ENCODE assay signal across 1 cellular context in the genomic region with DNA sequence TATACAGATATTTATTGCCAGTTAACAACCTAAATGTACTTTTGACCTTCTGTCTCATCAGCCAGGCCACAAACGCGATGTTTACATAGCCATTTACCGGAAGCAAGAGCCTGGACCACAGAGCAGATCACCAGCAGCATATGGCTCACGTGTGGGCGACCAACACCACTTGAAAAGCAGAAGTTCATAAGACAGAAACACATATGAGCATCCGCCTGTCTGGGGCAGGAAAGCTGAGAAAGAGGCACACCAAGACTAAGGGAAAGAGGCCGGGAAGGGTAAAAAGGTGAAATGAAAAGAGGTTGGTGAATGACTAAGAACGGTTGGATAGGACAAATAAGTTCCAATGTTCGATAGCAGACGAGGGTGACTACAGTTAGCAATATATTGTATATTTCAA.
TF ChIP-seq lines count a peak whose summit lies in the region.

No MANE protein-coding gene starts in this region.

TF ChIP-seq in HepG2, 621 proteins besides CTCF, POLR2A, EP300 and RAD21 (continued from another document and continues in another):
- TF ChIP-seq, protein P1, sequence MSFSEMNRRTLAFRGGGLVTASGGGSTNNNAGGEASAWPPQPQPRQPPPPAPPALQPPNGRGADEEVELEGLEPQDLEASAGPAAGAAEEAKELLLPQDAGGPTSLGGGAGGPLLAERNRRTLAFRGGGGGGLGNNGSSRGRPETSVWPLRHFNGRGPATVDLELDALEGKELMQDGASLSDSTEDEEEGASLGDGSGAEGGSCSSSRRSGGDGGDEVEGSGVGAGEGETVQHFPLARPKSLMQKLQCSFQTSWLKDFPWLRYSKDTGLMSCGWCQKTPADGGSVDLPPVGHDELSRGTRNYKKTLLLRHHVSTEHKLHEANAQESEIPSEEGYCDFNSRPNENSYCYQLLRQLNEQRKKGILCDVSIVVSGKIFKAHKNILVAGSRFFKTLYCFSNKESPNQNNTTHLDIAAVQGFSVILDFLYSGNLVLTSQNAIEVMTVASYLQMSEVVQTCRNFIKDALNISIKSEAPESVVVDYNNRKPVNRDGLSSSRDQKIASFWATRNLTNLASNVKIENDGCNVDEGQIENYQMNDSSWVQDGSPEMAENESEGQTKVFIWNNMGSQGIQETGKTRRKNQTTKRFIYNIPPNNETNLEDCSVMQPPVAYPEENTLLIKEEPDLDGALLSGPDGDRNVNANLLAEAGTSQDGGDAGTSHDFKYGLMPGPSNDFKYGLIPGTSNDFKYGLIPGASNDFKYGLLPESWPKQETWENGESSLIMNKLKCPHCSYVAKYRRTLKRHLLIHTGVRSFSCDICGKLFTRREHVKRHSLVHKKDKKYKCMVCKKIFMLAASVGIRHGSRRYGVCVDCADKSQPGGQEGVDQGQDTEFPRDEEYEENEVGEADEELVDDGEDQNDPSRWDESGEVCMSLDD (CRISPR knock-in tag; IDR thresholded peaks at IDR 0.05; ENCODE audit: borderline replicate concordance), result no peak
- TF ChIP-seq NFE2L1 (CRISPR knock-in tag; IDR thresholded peaks at IDR 0.05; ENCODE audit: borderline replicate concordance), result no peak
- TF ChIP-seq ZNF7 (CRISPR knock-in tag; IDR thresholded peaks at IDR 0.05), result no peak
- peak; percentile 44; the same call in 1 of the 2 replicates for TF ChIP-seq ZNF205 (CRISPR knock-in tag; IDR thresholded peaks at IDR 0.05)
- TF ChIP-seq, protein P2, sequence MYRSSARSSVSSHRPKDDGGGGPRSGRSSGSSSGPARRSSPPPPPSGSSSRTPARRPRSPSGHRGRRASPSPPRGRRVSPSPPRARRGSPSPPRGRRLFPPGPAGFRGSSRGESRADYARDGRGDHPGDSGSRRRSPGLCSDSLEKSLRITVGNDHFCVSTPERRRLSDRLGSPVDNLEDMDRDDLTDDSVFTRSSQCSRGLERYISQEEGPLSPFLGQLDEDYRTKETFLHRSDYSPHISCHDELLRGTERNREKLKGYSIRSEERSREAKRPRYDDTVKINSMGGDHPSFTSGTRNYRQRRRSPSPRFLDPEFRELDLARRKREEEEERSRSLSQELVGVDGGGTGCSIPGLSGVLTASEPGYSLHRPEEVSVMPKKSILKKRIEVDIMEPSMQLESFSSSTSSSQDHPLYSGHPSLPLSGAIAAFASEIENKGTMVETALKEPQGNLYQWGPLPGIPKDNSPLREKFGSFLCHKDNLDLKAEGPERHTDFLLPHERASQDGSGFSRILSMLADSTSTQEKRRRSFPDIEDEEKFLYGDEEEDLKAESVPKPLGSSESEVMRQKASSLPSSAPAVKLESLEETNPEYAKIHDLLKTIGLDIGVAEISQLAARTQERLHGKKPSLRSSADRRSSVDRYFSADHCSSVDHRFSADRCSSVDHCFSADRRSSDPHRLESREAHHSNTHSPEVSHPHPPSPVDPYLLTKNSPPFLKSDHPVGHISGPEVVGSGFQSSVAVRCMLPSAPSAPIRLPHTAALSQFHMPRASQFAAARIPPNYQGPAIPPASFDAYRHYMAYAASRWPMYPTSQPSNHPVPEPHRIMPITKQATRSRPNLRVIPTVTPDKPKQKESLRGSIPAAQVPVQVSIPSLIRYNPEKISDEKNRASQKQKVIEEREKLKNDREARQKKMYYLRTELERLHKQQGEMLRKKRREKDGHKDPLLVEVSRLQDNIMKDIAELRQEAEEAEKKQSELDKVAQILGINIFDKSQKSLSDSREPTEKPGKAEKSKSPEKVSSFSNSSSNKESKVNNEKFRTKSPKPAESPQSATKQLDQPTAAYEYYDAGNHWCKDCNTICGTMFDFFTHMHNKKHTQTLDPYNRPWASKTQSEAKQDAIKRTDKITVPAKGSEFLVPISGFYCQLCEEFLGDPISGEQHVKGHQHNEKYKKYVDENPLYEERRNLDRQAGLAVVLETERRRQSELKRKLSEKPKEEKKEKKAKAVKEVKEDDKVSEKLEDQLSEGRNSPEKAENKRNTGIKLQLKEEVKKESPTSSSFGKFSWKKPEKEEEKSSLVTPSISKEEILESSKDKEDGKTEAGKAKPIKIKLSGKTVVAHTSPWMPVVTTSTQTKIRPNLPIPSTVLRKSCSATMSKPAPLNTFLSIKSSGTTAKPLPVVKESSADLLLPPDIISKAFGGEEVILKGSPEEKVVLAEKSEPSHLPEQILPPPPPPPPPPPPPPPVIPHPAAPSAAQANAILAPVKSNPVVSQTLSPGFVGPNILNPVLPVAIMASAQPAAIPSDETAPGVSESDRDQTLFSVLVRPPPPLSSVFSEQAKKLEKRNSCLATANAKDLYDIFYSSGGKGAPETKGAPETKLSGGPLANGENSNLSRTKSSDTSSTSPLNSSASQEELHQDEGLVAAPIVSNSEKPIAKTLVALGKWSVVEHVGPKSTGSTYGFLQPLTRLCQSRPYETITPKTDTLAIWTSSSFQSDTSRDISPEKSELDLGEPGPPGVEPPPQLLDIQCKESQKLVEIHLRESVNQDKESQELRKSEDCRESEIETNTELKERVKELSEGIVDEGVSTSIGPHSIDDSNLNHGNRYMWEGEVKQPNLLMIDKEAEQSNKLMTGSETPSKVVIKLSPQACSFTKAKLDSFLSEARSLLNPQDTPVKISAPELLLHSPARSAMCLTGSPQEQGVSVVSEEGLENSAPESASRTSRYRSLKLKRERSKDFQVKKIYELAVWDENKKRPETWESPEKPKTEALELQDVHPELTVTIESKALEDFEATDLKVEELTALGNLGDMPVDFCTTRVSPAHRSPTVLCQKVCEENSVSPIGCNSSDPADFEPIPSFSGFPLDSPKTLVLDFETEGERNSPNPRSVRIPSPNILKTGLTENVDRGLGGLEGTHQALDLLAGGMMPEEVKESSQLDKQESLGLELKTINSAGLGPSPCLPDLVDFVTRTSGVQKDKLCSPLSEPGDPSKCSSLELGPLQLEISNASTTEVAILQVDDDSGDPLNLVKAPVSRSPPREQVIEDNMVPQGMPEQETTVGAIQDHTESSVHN (CRISPR knock-in tag; IDR thresholded peaks at IDR 0.05), result no peak
- TF ChIP-seq, protein P3, sequence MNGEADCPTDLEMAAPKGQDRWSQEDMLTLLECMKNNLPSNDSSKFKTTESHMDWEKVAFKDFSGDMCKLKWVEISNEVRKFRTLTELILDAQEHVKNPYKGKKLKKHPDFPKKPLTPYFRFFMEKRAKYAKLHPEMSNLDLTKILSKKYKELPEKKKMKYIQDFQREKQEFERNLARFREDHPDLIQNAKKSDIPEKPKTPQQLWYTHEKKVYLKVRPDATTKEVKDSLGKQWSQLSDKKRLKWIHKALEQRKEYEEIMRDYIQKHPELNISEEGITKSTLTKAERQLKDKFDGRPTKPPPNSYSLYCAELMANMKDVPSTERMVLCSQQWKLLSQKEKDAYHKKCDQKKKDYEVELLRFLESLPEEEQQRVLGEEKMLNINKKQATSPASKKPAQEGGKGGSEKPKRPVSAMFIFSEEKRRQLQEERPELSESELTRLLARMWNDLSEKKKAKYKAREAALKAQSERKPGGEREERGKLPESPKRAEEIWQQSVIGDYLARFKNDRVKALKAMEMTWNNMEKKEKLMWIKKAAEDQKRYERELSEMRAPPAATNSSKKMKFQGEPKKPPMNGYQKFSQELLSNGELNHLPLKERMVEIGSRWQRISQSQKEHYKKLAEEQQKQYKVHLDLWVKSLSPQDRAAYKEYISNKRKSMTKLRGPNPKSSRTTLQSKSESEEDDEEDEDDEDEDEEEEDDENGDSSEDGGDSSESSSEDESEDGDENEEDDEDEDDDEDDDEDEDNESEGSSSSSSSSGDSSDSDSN (CRISPR knock-in tag; IDR thresholded peaks at IDR 0.05), result no peak
- no peak for TF ChIP-seq ZNF577 (CRISPR knock-in tag; IDR thresholded peaks at IDR 0.05; ENCODE audit: borderline replicate concordance, low read depth)
- TF ChIP-seq TRIM24 (CRISPR knock-in tag; IDR thresholded peaks at IDR 0.05), result no peak
- TF ChIP-seq, protein P4, sequence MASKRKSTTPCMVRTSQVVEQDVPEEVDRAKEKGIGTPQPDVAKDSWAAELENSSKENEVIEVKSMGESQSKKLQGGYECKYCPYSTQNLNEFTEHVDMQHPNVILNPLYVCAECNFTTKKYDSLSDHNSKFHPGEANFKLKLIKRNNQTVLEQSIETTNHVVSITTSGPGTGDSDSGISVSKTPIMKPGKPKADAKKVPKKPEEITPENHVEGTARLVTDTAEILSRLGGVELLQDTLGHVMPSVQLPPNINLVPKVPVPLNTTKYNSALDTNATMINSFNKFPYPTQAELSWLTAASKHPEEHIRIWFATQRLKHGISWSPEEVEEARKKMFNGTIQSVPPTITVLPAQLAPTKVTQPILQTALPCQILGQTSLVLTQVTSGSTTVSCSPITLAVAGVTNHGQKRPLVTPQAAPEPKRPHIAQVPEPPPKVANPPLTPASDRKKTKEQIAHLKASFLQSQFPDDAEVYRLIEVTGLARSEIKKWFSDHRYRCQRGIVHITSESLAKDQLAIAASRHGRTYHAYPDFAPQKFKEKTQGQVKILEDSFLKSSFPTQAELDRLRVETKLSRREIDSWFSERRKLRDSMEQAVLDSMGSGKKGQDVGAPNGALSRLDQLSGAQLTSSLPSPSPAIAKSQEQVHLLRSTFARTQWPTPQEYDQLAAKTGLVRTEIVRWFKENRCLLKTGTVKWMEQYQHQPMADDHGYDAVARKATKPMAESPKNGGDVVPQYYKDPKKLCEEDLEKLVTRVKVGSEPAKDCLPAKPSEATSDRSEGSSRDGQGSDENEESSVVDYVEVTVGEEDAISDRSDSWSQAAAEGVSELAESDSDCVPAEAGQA (IDR thresholded peaks at IDR 0.05; ENCODE audit: low read depth), result no peak
- TF ChIP-seq, protein P4 (CRISPR knock-in tag; IDR thresholded peaks at IDR 0.05; ENCODE audit: borderline replicate concordance), result no peak
- TF ChIP-seq NRL (CRISPR knock-in tag; IDR thresholded peaks at IDR 0.05; ENCODE audit: borderline replicate concordance), result no peak
- TF ChIP-seq KDM5B (CRISPR knock-in tag; IDR thresholded peaks at IDR 0.05; ENCODE audit: borderline replicate concordance), result no peak
- TF ChIP-seq, protein P5, sequence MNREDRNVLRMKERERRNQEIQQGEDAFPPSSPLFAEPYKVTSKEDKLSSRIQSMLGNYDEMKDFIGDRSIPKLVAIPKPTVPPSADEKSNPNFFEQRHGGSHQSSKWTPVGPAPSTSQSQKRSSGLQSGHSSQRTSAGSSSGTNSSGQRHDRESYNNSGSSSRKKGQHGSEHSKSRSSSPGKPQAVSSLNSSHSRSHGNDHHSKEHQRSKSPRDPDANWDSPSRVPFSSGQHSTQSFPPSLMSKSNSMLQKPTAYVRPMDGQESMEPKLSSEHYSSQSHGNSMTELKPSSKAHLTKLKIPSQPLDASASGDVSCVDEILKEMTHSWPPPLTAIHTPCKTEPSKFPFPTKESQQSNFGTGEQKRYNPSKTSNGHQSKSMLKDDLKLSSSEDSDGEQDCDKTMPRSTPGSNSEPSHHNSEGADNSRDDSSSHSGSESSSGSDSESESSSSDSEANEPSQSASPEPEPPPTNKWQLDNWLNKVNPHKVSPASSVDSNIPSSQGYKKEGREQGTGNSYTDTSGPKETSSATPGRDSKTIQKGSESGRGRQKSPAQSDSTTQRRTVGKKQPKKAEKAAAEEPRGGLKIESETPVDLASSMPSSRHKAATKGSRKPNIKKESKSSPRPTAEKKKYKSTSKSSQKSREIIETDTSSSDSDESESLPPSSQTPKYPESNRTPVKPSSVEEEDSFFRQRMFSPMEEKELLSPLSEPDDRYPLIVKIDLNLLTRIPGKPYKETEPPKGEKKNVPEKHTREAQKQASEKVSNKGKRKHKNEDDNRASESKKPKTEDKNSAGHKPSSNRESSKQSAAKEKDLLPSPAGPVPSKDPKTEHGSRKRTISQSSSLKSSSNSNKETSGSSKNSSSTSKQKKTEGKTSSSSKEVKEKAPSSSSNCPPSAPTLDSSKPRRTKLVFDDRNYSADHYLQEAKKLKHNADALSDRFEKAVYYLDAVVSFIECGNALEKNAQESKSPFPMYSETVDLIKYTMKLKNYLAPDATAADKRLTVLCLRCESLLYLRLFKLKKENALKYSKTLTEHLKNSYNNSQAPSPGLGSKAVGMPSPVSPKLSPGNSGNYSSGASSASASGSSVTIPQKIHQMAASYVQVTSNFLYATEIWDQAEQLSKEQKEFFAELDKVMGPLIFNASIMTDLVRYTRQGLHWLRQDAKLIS (CRISPR knock-in tag; IDR thresholded peaks at IDR 0.05), result no peak
- no peak for TF ChIP-seq ZFP82 (CRISPR knock-in tag; IDR thresholded peaks at IDR 0.05; ENCODE audit: borderline replicate concordance)
- TF ChIP-seq ZNF264 (CRISPR knock-in tag; IDR thresholded peaks at IDR 0.05), result no peak
- no peak for TF ChIP-seq ONECUT2 (CRISPR knock-in tag; IDR thresholded peaks at IDR 0.05)
- TF ChIP-seq, protein P6, sequence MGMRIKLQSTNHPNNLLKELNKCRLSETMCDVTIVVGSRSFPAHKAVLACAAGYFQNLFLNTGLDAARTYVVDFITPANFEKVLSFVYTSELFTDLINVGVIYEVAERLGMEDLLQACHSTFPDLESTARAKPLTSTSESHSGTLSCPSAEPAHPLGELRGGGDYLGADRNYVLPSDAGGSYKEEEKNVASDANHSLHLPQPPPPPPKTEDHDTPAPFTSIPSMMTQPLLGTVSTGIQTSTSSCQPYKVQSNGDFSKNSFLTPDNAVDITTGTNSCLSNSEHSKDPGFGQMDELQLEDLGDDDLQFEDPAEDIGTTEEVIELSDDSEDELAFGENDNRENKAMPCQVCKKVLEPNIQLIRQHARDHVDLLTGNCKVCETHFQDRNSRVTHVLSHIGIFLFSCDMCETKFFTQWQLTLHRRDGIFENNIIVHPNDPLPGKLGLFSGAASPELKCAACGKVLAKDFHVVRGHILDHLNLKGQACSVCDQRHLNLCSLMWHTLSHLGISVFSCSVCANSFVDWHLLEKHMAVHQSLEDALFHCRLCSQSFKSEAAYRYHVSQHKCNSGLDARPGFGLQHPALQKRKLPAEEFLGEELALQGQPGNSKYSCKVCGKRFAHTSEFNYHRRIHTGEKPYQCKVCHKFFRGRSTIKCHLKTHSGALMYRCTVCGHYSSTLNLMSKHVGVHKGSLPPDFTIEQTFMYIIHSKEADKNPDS (CRISPR knock-in tag; IDR thresholded peaks at IDR 0.05), result no peak
- no peak for TF ChIP-seq AHR (CRISPR knock-in tag; IDR thresholded peaks at IDR 0.05)
- TF ChIP-seq HDAC6 (IDR thresholded peaks at IDR 0.05; ENCODE audit: low read depth, low read length), result no peak
